In genomic region chr9:21837501-21837900, GRCh38 we compare ENCODE assay signal across 2 cellular contexts.
TF ChIP-seq lines count a peak whose summit lies in the region.

No MANE protein-coding gene starts in this region.

TF ChIP-seq in SK-N-SH, 30 proteins besides CTCF, POLR2A, EP300 and RAD21 (continued from another document):
- TF ChIP-seq REST (IDR thresholded peaks at IDR 0.05; ENCODE audit: low read depth, low read length) (no peak), EZH2phosphoT487 (IDR thresholded peaks at IDR 0.05; ENCODE audit: borderline replicate concordance, low read depth) (no peak), NRF1 (IDR thresholded peaks at IDR 0.05; ENCODE audit: low read depth, low read length) (no peak), TEAD4 (IDR thresholded peaks at IDR 0.05; ENCODE audit: borderline replicate concordance, insufficient read depth) (no peak), MXI1 (IDR thresholded peaks at IDR 0.05; ENCODE audit: low read depth, low read length) (no peak), ELF1 (IDR thresholded peaks at IDR 0.05) (no peak), GATA2 (CRISPR knock-in tag; IDR thresholded peaks at IDR 0.05) (no peak), RFX5 (IDR thresholded peaks at IDR 0.05; ENCODE audit: low read length) (no peak), RXRA (IDR thresholded peaks at IDR 0.05; ENCODE audit: borderline replicate concordance, low read depth) (no peak), JUND (IDR thresholded peaks at IDR 0.05) (no peak), YY1 (IDR thresholded peaks at IDR 0.05; ENCODE audit: low read depth) (no peak), CHD2 (IDR thresholded peaks at IDR 0.05; ENCODE audit: low read length, partially characterized antibody) (no peak), POLR2AphosphoS5 (IDR thresholded peaks at IDR 0.05; ENCODE audit: low read depth, low read length) (no peak), NFIC (IDR thresholded peaks at IDR 0.05; ENCODE audit: borderline replicate concordance) (no peak)
- TF ChIP-seq, protein P1, sequence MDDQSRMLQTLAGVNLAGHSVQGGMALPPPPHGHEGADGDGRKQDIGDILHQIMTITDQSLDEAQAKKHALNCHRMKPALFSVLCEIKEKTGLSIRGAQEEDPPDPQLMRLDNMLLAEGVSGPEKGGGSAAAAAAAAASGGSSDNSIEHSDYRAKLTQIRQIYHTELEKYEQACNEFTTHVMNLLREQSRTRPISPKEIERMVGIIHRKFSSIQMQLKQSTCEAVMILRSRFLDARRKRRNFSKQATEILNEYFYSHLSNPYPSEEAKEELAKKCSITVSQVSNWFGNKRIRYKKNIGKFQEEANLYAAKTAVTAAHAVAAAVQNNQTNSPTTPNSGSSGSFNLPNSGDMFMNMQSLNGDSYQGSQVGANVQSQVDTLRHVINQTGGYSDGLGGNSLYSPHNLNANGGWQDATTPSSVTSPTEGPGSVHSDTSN (IDR thresholded peaks at IDR 0.05), result no peak
- TF ChIP-seq, protein P2, sequence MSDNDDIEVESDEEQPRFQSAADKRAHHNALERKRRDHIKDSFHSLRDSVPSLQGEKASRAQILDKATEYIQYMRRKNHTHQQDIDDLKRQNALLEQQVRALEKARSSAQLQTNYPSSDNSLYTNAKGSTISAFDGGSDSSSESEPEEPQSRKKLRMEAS (IDR thresholded peaks at IDR 0.05; ENCODE audit: low read depth), result no peak
- TF ChIP-seq, protein P3, sequence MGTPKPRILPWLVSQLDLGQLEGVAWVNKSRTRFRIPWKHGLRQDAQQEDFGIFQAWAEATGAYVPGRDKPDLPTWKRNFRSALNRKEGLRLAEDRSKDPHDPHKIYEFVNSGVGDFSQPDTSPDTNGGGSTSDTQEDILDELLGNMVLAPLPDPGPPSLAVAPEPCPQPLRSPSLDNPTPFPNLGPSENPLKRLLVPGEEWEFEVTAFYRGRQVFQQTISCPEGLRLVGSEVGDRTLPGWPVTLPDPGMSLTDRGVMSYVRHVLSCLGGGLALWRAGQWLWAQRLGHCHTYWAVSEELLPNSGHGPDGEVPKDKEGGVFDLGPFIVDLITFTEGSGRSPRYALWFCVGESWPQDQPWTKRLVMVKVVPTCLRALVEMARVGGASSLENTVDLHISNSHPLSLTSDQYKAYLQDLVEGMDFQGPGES (IDR thresholded peaks at IDR 0.05; ENCODE audit: low read depth, low read length), result no peak
- TF ChIP-seq, protein P4, sequence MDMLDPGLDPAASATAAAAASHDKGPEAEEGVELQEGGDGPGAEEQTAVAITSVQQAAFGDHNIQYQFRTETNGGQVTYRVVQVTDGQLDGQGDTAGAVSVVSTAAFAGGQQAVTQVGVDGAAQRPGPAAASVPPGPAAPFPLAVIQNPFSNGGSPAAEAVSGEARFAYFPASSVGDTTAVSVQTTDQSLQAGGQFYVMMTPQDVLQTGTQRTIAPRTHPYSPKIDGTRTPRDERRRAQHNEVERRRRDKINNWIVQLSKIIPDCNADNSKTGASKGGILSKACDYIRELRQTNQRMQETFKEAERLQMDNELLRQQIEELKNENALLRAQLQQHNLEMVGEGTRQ (IDR thresholded peaks at IDR 0.05; ENCODE audit: borderline replicate concordance, low read depth, low read length), result no peak

TF ChIP-seq in SK-N-SH treated with all-trans-retinoic acid at 6 μM for 48 hours, 23 proteins besides CTCF, POLR2A, EP300 and RAD21 (continued from another document):
- TF ChIP-seq, protein P5, sequence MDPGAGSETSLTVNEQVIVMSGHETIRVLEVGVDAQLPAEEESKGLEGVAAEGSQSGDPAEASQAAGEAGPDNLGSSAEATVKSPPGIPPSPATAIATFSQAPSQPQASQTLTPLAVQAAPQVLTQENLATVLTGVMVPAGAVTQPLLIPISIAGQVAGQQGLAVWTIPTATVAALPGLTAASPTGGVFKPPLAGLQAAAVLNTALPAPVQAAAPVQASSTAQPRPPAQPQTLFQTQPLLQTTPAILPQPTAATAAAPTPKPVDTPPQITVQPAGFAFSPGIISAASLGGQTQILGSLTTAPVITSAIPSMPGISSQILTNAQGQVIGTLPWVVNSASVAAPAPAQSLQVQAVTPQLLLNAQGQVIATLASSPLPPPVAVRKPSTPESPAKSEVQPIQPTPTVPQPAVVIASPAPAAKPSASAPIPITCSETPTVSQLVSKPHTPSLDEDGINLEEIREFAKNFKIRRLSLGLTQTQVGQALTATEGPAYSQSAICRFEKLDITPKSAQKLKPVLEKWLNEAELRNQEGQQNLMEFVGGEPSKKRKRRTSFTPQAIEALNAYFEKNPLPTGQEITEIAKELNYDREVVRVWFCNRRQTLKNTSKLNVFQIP (CRISPR knock-in tag; IDR thresholded peaks at IDR 0.05; ENCODE audit: borderline replicate concordance, low read depth), result no peak
